Comparison of ENCODE assay signal across 21 cellular contexts in the genomic region with DNA sequence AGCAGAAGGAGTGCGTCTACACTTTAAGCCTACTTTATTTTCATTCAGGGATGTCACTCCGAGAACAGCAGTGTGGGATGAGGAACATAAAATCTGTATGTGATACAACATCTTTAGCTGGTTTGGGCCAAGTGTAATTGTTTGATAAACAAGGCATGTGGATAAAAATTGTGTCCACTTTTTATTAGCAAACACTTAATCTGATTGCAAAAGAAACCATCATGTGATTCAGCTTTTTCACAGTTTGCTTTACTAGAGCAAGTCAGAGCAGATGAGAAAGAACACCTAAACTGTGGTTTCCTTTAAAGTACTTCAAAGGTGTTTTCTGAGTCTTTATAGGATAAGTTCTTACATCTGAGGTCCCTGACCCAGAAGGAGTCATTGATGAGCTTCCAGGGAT.
DNase-seq lines count a peak whose midpoint lies in the region; ATAC-seq, FAIRE-seq and TF ChIP-seq lines count a peak whose summit lies in the region.
"Had no signal": no experiment of that assay in that cellular context is flagged by ENCODE, and none has a peak within 500 bp of the region (broad histone marks: within the 10 kb centered on the region; RNA-seq: fewer than 3 reads in every experiment).

No MANE protein-coding gene starts in this region.

- peak; percentile 72 for FAIRE-seq in bronchial epithelial cell (lab: Jason Lieb, UNC)
- FAIRE-seq: D721Med, GM12892, GM18507, H54 had no signal

- H2BK15ac ChIP-seq in IMR-90 (ENCODE audit: low read depth, low read length), result no peak overlapping the region

- in situ Hi-C loops in IMR-90 (cut with MboI; ENCODE audit: low sequenced_read_pairs), result no loop called here

- no peak overlapping the region for H4K8ac ChIP-seq in IMR-90 (ENCODE audit: low read depth in 2 of 2, low read length in 2 of 2)

- H3K79me1 ChIP-seq in IMR-90 (ENCODE audit: low read depth in 1 of 2, low read length in 2 of 2), result peaks cover 0 to 7% of the 10 kb centered on the region in 2 experiments; a peak in 1 of 4 replicates

- intact Hi-C loops in IMR-90 (cut with micrococcal nuclease) (no loop called here), vagina (cut with DNase I) (no loop called here), right cardiac atrium (cut with DNase I) (no loop called here)

- ATAC-seq in IMR-90 (ENCODE audit: low read depth) (0 out of 2 replicates have a peak, but pooled peaks have one; percentile 14), right cardiac atrium (no peak), HG03565 (IDR thresholded peaks at IDR 0.05; ENCODE audit: unreplicated experiment) (no peak)
- ATAC-seq: GM23338 had no signal

- no peaks in the 10 kb centered on the region for H4K20me1 ChIP-seq in IMR-90 (ENCODE audit: insufficient read depth, low read length)

- H2BK20ac ChIP-seq in IMR-90 (ENCODE audit: low read depth, low read length), result no peak overlapping the region

- H2AFZ ChIP-seq in IMR-90 (replicated peaks; ENCODE audit: low read length, poor library complexity), result no peak overlapping the region
- H2AFZ ChIP-seq: GM23338 had no signal

- H3K27ac ChIP-seq in IMR-90 (ENCODE audit: insufficient read depth, low read length) (no peak overlapping the region; the same call in 1 of the 2 replicates), vagina (peak overlapping the region; percentile 27), right cardiac atrium (ENCODE audit: low read length) (no peak overlapping the region)
- H3K27ac ChIP-seq: HL-60 had no signal

- TF ChIP-seq CTCF in IMR-90 (conservative IDR thresholded peaks at IDR 0.05; ENCODE audit: low read depth, low read length), result no peak
- no peak for TF ChIP-seq CTCF in bronchial epithelial cell (IDR thresholded peaks at IDR 0.05; ENCODE audit: insufficient read depth, low read length, severe bottlenecking)
- TF ChIP-seq CTCF in fibroblast of villous mesenchyme (IDR thresholded peaks at IDR 0.05; ENCODE audit: insufficient read depth, low read depth, low read length), result no peak
- TF ChIP-seq CTCF in vagina (IDR thresholded peaks at IDR 0.05), result no peak

- no TSS peak for BruUV-seq in IMR-90 (replicated peaks; lab: Mats Ljungman, UMichigan)

- no peak overlapping the region for H4K91ac ChIP-seq in IMR-90 (ENCODE audit: insufficient read depth, low read depth, low read length)

- POLR2A ChIA-PET in IMR-90 (lab: Charles Lee; ENCODE audit: unreplicated experiment), result no interaction called here

- 0 out of 2 replicates have a peak overlapping the region, but pooled peaks have one; percentile 21 for H2AK5ac ChIP-seq in IMR-90 (ENCODE audit: low read depth, low read length)

- no CpG with 5 or more reads among the region's 2 CpGs for WGBS in IMR-90 (ENCODE audit: extremely low coverage in 2 of 2, insufficient read length in 1 of 2), 2 experiments
- WGBS in right cardiac atrium, result 94% methylated on average over 2 of the region's 2 CpGs

- peak overlapping the region; percentile 6; the same call in 1 of the 2 replicates for H3K4ac ChIP-seq in IMR-90 (ENCODE audit: low read depth, low read length)

- peak overlapping the region; percentile 36 for H4K5ac ChIP-seq in IMR-90 (ENCODE audit: low read depth, low read length)

- H3K9me1 ChIP-seq in IMR-90 (ENCODE audit: insufficient read depth, low read length), result peaks cover 9% of the 10 kb centered on the region

- DNase-seq in IMR-90 (no peak), bronchial epithelial cell (ENCODE audit: low read depth) (peak; percentile 56), fibroblast of villous mesenchyme (ENCODE audit: low read depth) (peak; percentile 84), vagina (ENCODE audit: extremely low spot score in 2 of 2) (no peak), NCI-H1694 treated with DMSO at 0.1 percent for 48 hours (lab: John Stamatoyannopoulos, UW) (no peak), right cardiac atrium (no peak)
- DNase-seq: ACHN; BE2C; C1 segment of cervical spinal cord; Caco-2; CD4-positive, CD25-positive, alpha-beta regulatory T cell; DMS79; GDM1; HCEC 1CT had no signal

- TF ChIP-seq RAD21 in IMR-90 (IDR thresholded peaks at IDR 0.05; ENCODE audit: low read length), result no peak

- TF ChIP-seq POLR2A in IMR-90 (IDR thresholded peaks at IDR 0.05; ENCODE audit: low read depth, low read length) (no peak), vagina (IDR thresholded peaks at IDR 0.05) (no peak)

- H2BK120ac ChIP-seq in IMR-90 (ENCODE audit: low read depth, low read length), result no peak overlapping the region

- H3K14ac ChIP-seq in IMR-90 (replicated peaks; ENCODE audit: low read depth, low read length), result no peak overlapping the region

- CTCF ChIA-PET in IMR-90 (lab: Yijun Ruan, JAX), result no interaction called here

- H3K4me1 ChIP-seq in IMR-90 (ENCODE audit: control insufficient read depth, insufficient read depth, low read length) (peaks cover 9% of the 10 kb centered on the region; the same call in 1 of the 2 replicates), vagina (peaks cover 37% of the 10 kb centered on the region), right cardiac atrium (ENCODE audit: control insufficient read depth, insufficient read depth, low read length) (peaks cover 5% of the 10 kb centered on the region)
- H3K4me1 ChIP-seq: BE2C, Caco-2 had no signal

- peaks cover 25% of the 10 kb centered on the region for H3K36me3 ChIP-seq in IMR-90 (ENCODE audit: control insufficient read depth, insufficient read depth, low read length)
- no peaks in the 10 kb centered on the region for H3K36me3 ChIP-seq in bronchial epithelial cell (ENCODE audit: control insufficient read depth, insufficient read depth, low read length)
- no peaks in the 10 kb centered on the region for H3K36me3 ChIP-seq in vagina
- H3K36me3 ChIP-seq: BE2C had no signal

- H3K56ac ChIP-seq in IMR-90 (ENCODE audit: extremely low read depth, insufficient read depth, low read length), result no peak overlapping the region

- H3K9ac ChIP-seq in IMR-90 (ENCODE audit: low read depth, low read length), result no peak overlapping the region

- no peak overlapping the region for H2BK5ac ChIP-seq in IMR-90 (ENCODE audit: low read depth, low read length, poor library complexity, severe bottlenecking)

- no peaks in the 10 kb centered on the region for H3K9me3 ChIP-seq in IMR-90 (ENCODE audit: control insufficient read depth, insufficient read depth, low read length)
- H3K9me3 ChIP-seq in vagina, result no peaks in the 10 kb centered on the region
- H3K9me3 ChIP-seq in right cardiac atrium (ENCODE audit: control insufficient read depth, low read length), result no peaks in the 10 kb centered on the region
- H3K9me3 ChIP-seq: BE2C, Caco-2 had no signal

- H3K18ac ChIP-seq in IMR-90 (ENCODE audit: low read depth, low read length), result peak overlapping the region; percentile 64

- H2AK9ac ChIP-seq in IMR-90 (replicated peaks; ENCODE audit: low read depth, low read length, poor library complexity), result no peak overlapping the region

- H3K4me3 ChIP-seq in IMR-90 (ENCODE audit: insufficient read depth, low read depth, low read length) (no peak overlapping the region), bronchial epithelial cell (ENCODE audit: low read depth, low read length) (no peak overlapping the region), fibroblast of villous mesenchyme (ENCODE audit: low read depth, low read length) (no peak overlapping the region), vagina (no peak overlapping the region), right cardiac atrium (ENCODE audit: low read length) (no peak overlapping the region)
- H3K4me3 ChIP-seq: GM23338 had no signal

- H3K23ac ChIP-seq in IMR-90 (ENCODE audit: low read depth, low read length), result no peak overlapping the region

- dilution Hi-C loops in IMR-90 (cut with HindIII; ENCODE audit: low sequenced_read_pairs, unreplicated experiment), result no loop called here

- H3K27me3 ChIP-seq in IMR-90 (ENCODE audit: control insufficient read depth, insufficient read depth, low read length) (no peaks in the 10 kb centered on the region), bronchial epithelial cell (ENCODE audit: control insufficient read depth, insufficient read depth, low read length) (no peaks in the 10 kb centered on the region), vagina (no peaks in the 10 kb centered on the region), right cardiac atrium (ENCODE audit: control insufficient read depth, insufficient read depth) (no peaks in the 10 kb centered on the region)
- H3K27me3 ChIP-seq: BE2C had no signal

- H3K4me2 ChIP-seq in IMR-90 (ENCODE audit: low read depth, low read length), result no peak overlapping the region
- H3K4me2 ChIP-seq: GM23338 had no signal

TF ChIP-seq in IMR-90, 13 proteins besides CTCF, POLR2A, EP300 and RAD21 (continues in another document):
- TF ChIP-seq, protein P1, sequence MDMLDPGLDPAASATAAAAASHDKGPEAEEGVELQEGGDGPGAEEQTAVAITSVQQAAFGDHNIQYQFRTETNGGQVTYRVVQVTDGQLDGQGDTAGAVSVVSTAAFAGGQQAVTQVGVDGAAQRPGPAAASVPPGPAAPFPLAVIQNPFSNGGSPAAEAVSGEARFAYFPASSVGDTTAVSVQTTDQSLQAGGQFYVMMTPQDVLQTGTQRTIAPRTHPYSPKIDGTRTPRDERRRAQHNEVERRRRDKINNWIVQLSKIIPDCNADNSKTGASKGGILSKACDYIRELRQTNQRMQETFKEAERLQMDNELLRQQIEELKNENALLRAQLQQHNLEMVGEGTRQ (IDR thresholded peaks at IDR 0.05; ENCODE audit: low read depth, low read length), result no peak
- TF ChIP-seq NFE2L2 (IDR thresholded peaks at IDR 0.05; ENCODE audit: low read depth, low read length) (no peak), MAFK (IDR thresholded peaks at IDR 0.05; ENCODE audit: low read depth, low read length) (no peak), CEBPB (IDR thresholded peaks at IDR 0.05; ENCODE audit: low read depth, low read length) (no peak), RCOR1 (IDR thresholded peaks at IDR 0.05; ENCODE audit: insufficient replicate concordance, low read length) (no peak), FOS (IDR thresholded peaks at IDR 0.05; ENCODE audit: low read depth, low read length) (no peak), MXI1 (IDR thresholded peaks at IDR 0.05; ENCODE audit: borderline replicate concordance, low read depth, low read length) (no peak), SMC3 (IDR thresholded peaks at IDR 0.05; ENCODE audit: low read depth, low read length) (no peak), BHLHE40 (IDR thresholded peaks at IDR 0.05; ENCODE audit: low read depth, low read length) (no peak), CHD1 (IDR thresholded peaks at IDR 0.05; ENCODE audit: low read depth, low read length) (no peak), RFX5 (IDR thresholded peaks at IDR 0.05; ENCODE audit: low read depth, low read length) (no peak)
- TF ChIP-seq, protein P2, sequence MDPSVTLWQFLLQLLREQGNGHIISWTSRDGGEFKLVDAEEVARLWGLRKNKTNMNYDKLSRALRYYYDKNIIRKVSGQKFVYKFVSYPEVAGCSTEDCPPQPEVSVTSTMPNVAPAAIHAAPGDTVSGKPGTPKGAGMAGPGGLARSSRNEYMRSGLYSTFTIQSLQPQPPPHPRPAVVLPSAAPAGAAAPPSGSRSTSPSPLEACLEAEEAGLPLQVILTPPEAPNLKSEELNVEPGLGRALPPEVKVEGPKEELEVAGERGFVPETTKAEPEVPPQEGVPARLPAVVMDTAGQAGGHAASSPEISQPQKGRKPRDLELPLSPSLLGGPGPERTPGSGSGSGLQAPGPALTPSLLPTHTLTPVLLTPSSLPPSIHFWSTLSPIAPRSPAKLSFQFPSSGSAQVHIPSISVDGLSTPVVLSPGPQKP (IDR thresholded peaks at IDR 0.05; ENCODE audit: borderline replicate concordance, low read depth, low read length), result no peak

Comparison
In these comparisons a context has a peak if more than half of its experiments do, and no peak if none do; other contexts are left out.
1. DNase-seq: peak in bronchial epithelial cell (single experiment) and fibroblast of villous mesenchyme (single experiment); none in IMR-90 (single experiment), vagina (0 of 2), NCI-H1694 treated with DMSO at 0.1 percent for 48 hours (single experiment) and right cardiac atrium (0 of 3).